Comparison of ENCODE assay signal across 27 cellular contexts in genomic region chr2:60991644-60992043, GRCh38.
"Had no signal": no experiment of that assay in that cellular context is flagged by ENCODE, and none has a peak within 500 bp of the region (broad histone marks: within the 10 kb centered on the region; RNA-seq: fewer than 3 reads in every experiment).

No MANE protein-coding gene starts in this region.

- H3K27me3 ChIP-seq: foreskin keratinocyte, hepatocyte, left lung, neutrophil, ovary, right atrium auricular region, thyroid gland, upper lobe of right lung had no signal

- H3K36me3 ChIP-seq: left lung, neutrophil, ovary, prostate gland, right atrium auricular region, thyroid gland, upper lobe of right lung had no signal

- H3K27me3 Mint-ChIP-seq: activated CD4-positive, alpha-beta memory T cell treated with anti-CD3 and anti-CD28 coated beads for 36 hours; activated naive CD8-positive, alpha-beta T cell treated with anti-CD3 and anti-CD28 coated beads, Interleukin-2, amount 10 ng/mL, durations not matched to agents 7 days and 5 days; stimulated activated naive CD8-positive, alpha-beta T cell treated with anti-CD3 and anti-CD28 coated beads, Interleukin-15, Interleukin-2, amounts not matched to agents 100 ng/mL and 50 ng/mL, for 24 hours had no signal

- H2AFZ ChIP-seq: hepatocyte had no signal

- H3K4me2 ChIP-seq: hepatocyte had no signal

- H3K4me1 ChIP-seq: foreskin keratinocyte, prostate gland, right atrium auricular region, thyroid gland, upper lobe of right lung had no signal

- H3K9me3 ChIP-seq: neutrophil, ovary, prostate gland, thyroid gland had no signal

- H3K4me1 Mint-ChIP-seq: nephron had no signal

- H3K27ac Mint-ChIP-seq: activated CD4-positive, alpha-beta memory T cell treated with anti-CD3 and anti-CD28 coated beads for 36 hours; activated naive CD4-positive, alpha-beta T cell treated with anti-CD3 and anti-CD28 coated beads for 36 hours; activated naive CD8-positive, alpha-beta T cell treated with anti-CD3 and anti-CD28 coated beads, Interleukin-2, amount 10 ng/mL, durations not matched to agents 7 days and 5 days; nephron; T-helper 1 cell treated with Interleukin-12 subunit alpha and Interleukin-12 subunit beta and Interleukin-4 antibody, amounts not matched to agents 30 μg/mL and 1 μg/mL, for 36 hours had no signal

- H3K79me2 ChIP-seq: hepatocyte had no signal

- H3K4me3 ChIP-seq: hepatocyte, left lung, lung, ovary, prostate gland, right atrium auricular region, thyroid gland, upper lobe of right lung had no signal

- DNase-seq: activated CD4-positive, alpha-beta memory T cell treated with anti-CD3 and anti-CD28 coated beads for 36 hours; activated CD4-positive, alpha-beta T cell treated with anti-CD3 and anti-CD28 coated beads for 4 hours; activated CD4-positive, CD25-positive, alpha-beta regulatory T cell; activated effector memory CD4-positive, alpha-beta T cell treated with Interleukin-2 at 50 U/mL for 16 hours; activated naive CD4-positive, alpha-beta T cell treated with anti-CD3 and anti-CD28 coated beads for 36 hours; activated naive CD8-positive, alpha-beta T cell treated with anti-CD3 and anti-CD28 coated beads, Interleukin-2, amount 10 ng/mL, durations not matched to agents 7 days and 5 days; activated T-cell treated with anti-CD3 and anti-CD28 coated beads, Interleukin-2, amount 50 U/mL, for 48 hours; amniotic stem cell; dermis blood vessel endothelial cell; effector CD8-positive, alpha-beta T cell; foreskin keratinocyte; kidney glomerular epithelial cell; left lung; ovary; stimulated activated CD4-positive, alpha-beta T cell treated with anti-CD3 and anti-CD28 coated beads, Interleukin-4, amount 100 ng/mL, for 24 hours; substantia nigra; T1000; thyroid gland; upper lobe of right lung had no signal

- H3K4me3 Mint-ChIP-seq: activated CD4-positive, alpha-beta memory T cell treated with anti-CD3 and anti-CD28 coated beads for 36 hours; activated naive CD4-positive, alpha-beta T cell treated with anti-CD3 and anti-CD28 coated beads for 36 hours; activated naive CD8-positive, alpha-beta T cell treated with anti-CD3 and anti-CD28 coated beads, Interleukin-2, amount 10 ng/mL, durations not matched to agents 7 days and 5 days; nephron; stimulated activated naive CD8-positive, alpha-beta T cell treated with anti-CD3 and anti-CD28 coated beads, Interleukin-15, Interleukin-2, amounts not matched to agents 100 ng/mL and 50 ng/mL, for 24 hours; T-helper 1 cell treated with Interleukin-12 subunit alpha and Interleukin-12 subunit beta and Interleukin-4 antibody, amounts not matched to agents 30 μg/mL and 1 μg/mL, for 36 hours had no signal

- H3K27ac ChIP-seq: foreskin keratinocyte, hepatocyte, ovary, prostate gland, right atrium auricular region, thyroid gland, upper lobe of right lung had no signal

- ATAC-seq: foreskin keratinocyte, left lung, upper lobe of right lung had no signal
